Comparison of ENCODE assay signal across 17 cellular contexts in genomic region chr7:117686311-117686935, GRCh38.
DNase-seq lines count a peak whose midpoint lies in the region; ATAC-seq, FAIRE-seq and TF ChIP-seq lines count a peak whose summit lies in the region.
"Had no signal": no experiment of that assay in that cellular context is flagged by ENCODE, and none has a peak within 500 bp of the region (broad histone marks: within the 10 kb centered on the region; RNA-seq: fewer than 3 reads in every experiment).

No MANE protein-coding gene starts in this region.

- no peak for TF ChIP-seq RAD21 in K562 (CRISPR knock-in tag; conservative IDR thresholded peaks at IDR 0.05 in 1 of 2, IDR thresholded peaks at IDR 0.05 in 1 of 2)

- no peak for TF ChIP-seq EP300 in K562 (IDR thresholded peaks at IDR 0.05; ENCODE audit: low read length)

- H3K4me3 ChIP-seq in Loucy (ENCODE audit: low read length, poor library complexity, severe bottlenecking): no peak overlapping the region
- H3K4me3 ChIP-seq in K562: no peak overlapping the region
- no peak overlapping the region for H3K4me3 ChIP-seq in retinal pigment epithelial cell (ENCODE audit: low read length)
- H3K4me3 ChIP-seq: PC-9 had no signal

- no peaks in the 10 kb centered on the region for H3K9me2 ChIP-seq in Loucy (replicated peaks; ENCODE audit: low read depth, low read length)

- H2AFZ ChIP-seq in Loucy (ENCODE audit: low read length) (0 out of 2 replicates have a peak overlapping the region, but pooled peaks have one; percentile 21), K562 (ENCODE audit: low read depth, low read length) (no peak overlapping the region)
- H2AFZ ChIP-seq: PC-9 had no signal

- POLR2A ChIA-PET in K562 (lab: Yijun Ruan, JAX): no interaction called here
- POLR2A ChIA-PET in HEK293T (lab: Yijun Ruan, JAX): no interaction called here

- CTCF ChIA-PET in K562 (lab: Yijun Ruan, JAX; ENCODE audit: low intra/inter-chr PET ratio): no interaction called here
- CTCF ChIA-PET in HEK293T (lab: Yijun Ruan, JAX): no interaction called here

- peaks cover 9% of the 10 kb centered on the region for H3K4me1 ChIP-seq in Loucy (ENCODE audit: insufficient read depth, low read length, poor library complexity, severe bottlenecking)
- H3K4me1 ChIP-seq in K562 (replicated peaks in 1 of 2; ENCODE audit: control insufficient read depth in 2 of 2, insufficient read depth in 2 of 2, low read length in 2 of 2): no peaks in the 10 kb centered on the region

- H4K20me1 ChIP-seq in Loucy (ENCODE audit: insufficient read depth, low read length, poor library complexity, severe bottlenecking) (no peaks in the 10 kb centered on the region), K562 (replicated peaks; ENCODE audit: control insufficient read depth, insufficient read depth, low read length) (no peaks in the 10 kb centered on the region)

- no peak for ATAC-seq in K562
- no peak for ATAC-seq in GM21825 (IDR thresholded peaks at IDR 0.05; ENCODE audit: unreplicated experiment)

- TF ChIP-seq CTCF in Loucy (conservative IDR thresholded peaks at IDR 0.05; ENCODE audit: low read length) (no peak), K562 (IDR thresholded peaks at IDR 0.05 in 2 of 3, conservative IDR thresholded peaks at IDR 0.05 in 1 of 3; ENCODE audit: insufficient read depth in 2 of 3, low read depth in 1 of 3, low read length in 3 of 3) (no peak), retinal pigment epithelial cell (conservative IDR thresholded peaks at IDR 0.05; ENCODE audit: low read depth, low read length) (no peak)

- no peak for FAIRE-seq in K562 (lab: Jason Lieb, UNC)
- FAIRE-seq: GM12891 had no signal

- peak; percentile 25 for DNase-seq in DMS53 (lab: John Stamatoyannopoulos, UW)
- DNase-seq in DMS53 treated with DMSO at 0.1 percent for 48 hours (lab: John Stamatoyannopoulos, UW; ENCODE audit: unreplicated experiment): no peak
- no peak for DNase-seq in K562 (ENCODE audit: extremely low read depth in 1 of 4, low spot score in 3 of 4)
- DNase-seq in retinal pigment epithelial cell (ENCODE audit: low read depth): peak; percentile 82
- no peak for DNase-seq in HEK293T (ENCODE audit: extremely low spot score)
- DNase-seq in hippocampal formation (lab: John Stamatoyannopoulos, UW): no peak
- DNase-seq: Kasumi-1, MM.1S, NCI-H1092, NCI-H1436 treated with DMSO at 0.1 percent for 48 hours, NCI-H2029 treated with DMSO at 0.1 percent for 48 hours, NCI-H774, PC-9 had no signal

- H3K9ac ChIP-seq in Loucy (ENCODE audit: low read depth, low read length, poor library complexity, severe bottlenecking) (no peak overlapping the region), K562 (ENCODE audit: insufficient read depth in 1 of 2, low read depth in 2 of 2, low read length in 2 of 2) (no peak overlapping the region)

- intact Hi-C loops in K562 (cut with micrococcal nuclease): no loop called here

- H3K9me1 ChIP-seq in K562 (ENCODE audit: control insufficient read depth, insufficient read depth, low read length): no peaks in the 10 kb centered on the region

- no peak for TF ChIP-seq POLR2A in K562 (conservative IDR thresholded peaks at IDR 0.05)

- in situ Hi-C loops in K562 (cut with MboI): no loop called here

- no peaks in the 10 kb centered on the region for H3K27me3 ChIP-seq in Loucy (ENCODE audit: insufficient read depth, low read length, poor library complexity, severe bottlenecking)
- no peaks in the 10 kb centered on the region for H3K27me3 ChIP-seq in K562 (ENCODE audit: control insufficient read depth in 2 of 2, insufficient read depth in 2 of 2, low read length in 2 of 2)

- BruUV-seq in K562 (replicated peaks; lab: Mats Ljungman, UMichigan): no TSS peak

- no peak overlapping the region for H3K27ac ChIP-seq in K562 (ENCODE audit: extremely low read depth, low read depth, low read length)
- H3K27ac ChIP-seq: 22Rv1, PC-9 had no signal

- H3K4me2 ChIP-seq in Loucy (ENCODE audit: low read depth, low read length, poor library complexity, severe bottlenecking) (no peak overlapping the region), K562 (ENCODE audit: insufficient read depth, low read length) (no peak overlapping the region)
- H3K4me2 ChIP-seq: PC-9 had no signal

- H3F3A ChIP-seq in Loucy (ENCODE audit: low read depth): no peaks in the 10 kb centered on the region

- H3K36me3 ChIP-seq in Loucy (ENCODE audit: insufficient read depth, low read length): no peaks in the 10 kb centered on the region
- H3K36me3 ChIP-seq in K562 (ENCODE audit: control insufficient read depth, insufficient read depth, low read length): no peaks in the 10 kb centered on the region

- no peaks in the 10 kb centered on the region for H3K79me2 ChIP-seq in Loucy (ENCODE audit: insufficient read depth, low read length)
- H3K79me2 ChIP-seq in K562 (ENCODE audit: control insufficient read depth, insufficient read depth, low read length): no peaks in the 10 kb centered on the region

- H3K9me3 ChIP-seq in Loucy (ENCODE audit: insufficient read depth, low read depth, low read length) (no peaks in the 10 kb centered on the region), K562 (replicated peaks; ENCODE audit: control insufficient read depth, insufficient read depth, low read depth, low read length) (no peaks in the 10 kb centered on the region)

TF ChIP-seq in K562, 482 proteins besides CTCF, POLR2A, EP300 and RAD21:
- no peak for TF ChIP-seq NR2F6 (CRISPR knock-in tag; IDR thresholded peaks at IDR 0.05)
- TF ChIP-seq NFE2 (IDR thresholded peaks at IDR 0.05; ENCODE audit: low read depth): peak; percentile 44
- 0 out of 2 replicates have a peak, but pooled peaks have one; percentile 25 for TF ChIP-seq MAFG (tag; conservative IDR thresholded peaks at IDR 0.05)

TF ChIP-seq in HEK293T, 16 proteins besides CTCF, POLR2A, EP300 and RAD21:
- no peak for TF ChIP-seq L3MBTL2 (conservative IDR thresholded peaks at IDR 0.05)
- TF ChIP-seq HDGF (IDR thresholded peaks at IDR 0.05; ENCODE audit: borderline replicate concordance): no peak
- no peak for TF ChIP-seq NFRKB (IDR thresholded peaks at IDR 0.05)
- TF ChIP-seq ZNF384 (IDR thresholded peaks at IDR 0.05): no peak
- no peak for TF ChIP-seq CTBP1 (IDR thresholded peaks at IDR 0.05; ENCODE audit: borderline replicate concordance)
- no peak for TF ChIP-seq ELF4 (IDR thresholded peaks at IDR 0.05)
- no peak for TF ChIP-seq LEF1 (IDR thresholded peaks at IDR 0.05; ENCODE audit: borderline replicate concordance)
- no peak for TF ChIP-seq TARDBP (IDR thresholded peaks at IDR 0.05)

Comparison
In these comparisons a context has a peak if more than half of its experiments do, and no peak if none do; other contexts are left out.
1. DNase-seq: peak in DMS53 (single experiment) and retinal pigment epithelial cell (single experiment); none in DMS53 treated with DMSO at 0.1 percent for 48 hours (single experiment), K562 (0 of 4), HEK293T (single experiment) and hippocampal formation (0 of 2).